In the genomic region with DNA sequence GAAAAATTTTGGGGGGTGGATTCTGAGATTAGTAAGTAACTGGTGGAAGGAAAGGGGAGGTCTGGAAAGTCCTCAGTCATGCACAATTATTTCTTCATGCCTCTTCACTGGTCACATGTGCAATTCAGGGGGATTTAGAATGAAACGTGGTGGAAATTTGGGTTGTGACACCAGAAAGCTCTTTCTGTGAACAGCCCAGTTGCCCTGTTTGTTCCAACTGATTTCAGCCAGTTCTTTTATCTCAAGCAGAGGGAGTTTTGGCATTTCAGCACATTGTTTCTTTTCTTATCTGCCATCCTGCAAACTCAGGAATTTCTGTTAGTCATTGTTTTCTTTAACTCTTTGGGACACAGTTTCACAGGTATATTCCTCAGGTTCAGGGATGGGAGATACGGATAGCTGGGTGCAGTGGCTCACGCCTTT, we compare ENCODE assay signal across 15 cellular contexts. TPM values are rescaled to one million over a fixed set of nuclear protein-coding genes. Genes with fewer than 3 reads are reported as not detected.
DNase-seq lines count a peak whose midpoint lies in the region; ATAC-seq and TF ChIP-seq lines count a peak whose summit lies in the region.
"Had no signal": no experiment of that assay in that cellular context is flagged by ENCODE, and none has a peak within 500 bp of the region (broad histone marks: within the 10 kb centered on the region; RNA-seq: fewer than 3 reads in every experiment).

No MANE protein-coding gene starts in this region.

- H4K20me1 ChIP-seq in GM23338 (replicated peaks; ENCODE audit: insufficient read depth), result no peaks in the 10 kb centered on the region

- ATAC-seq in GM23338, result no peak
- peak; percentile 58 for ATAC-seq in RWPE2 (ENCODE audit: low read depth)

- intact Hi-C loops in activated CD4-positive, alpha-beta memory T cell treated with anti-CD3 and anti-CD28 coated beads for 36 hours (cut with micrococcal nuclease), result no loop called here

- POLR2A ChIA-PET in activated CD4-positive, alpha-beta memory T cell treated with anti-CD3 and anti-CD28 coated beads for 36 hours (lab: Charles Lee), result no interaction called here

- H3K4me2 ChIP-seq in GM23338, result no peak overlapping the region
- peak overlapping the region; percentile 61 for H3K4me2 ChIP-seq in parathyroid adenoma (ENCODE audit: low read length)

- no peak overlapping the region for H3K4me3 Mint-ChIP-seq in GM23338
- no peak overlapping the region for H3K4me3 Mint-ChIP-seq in activated CD4-positive, alpha-beta memory T cell treated with anti-CD3 and anti-CD28 coated beads for 36 hours
- H3K4me3 Mint-ChIP-seq: CD14-positive monocyte had no signal

- peaks cover 5% of the 10 kb centered on the region for H3K27me3 Mint-ChIP-seq in GM23338 (ENCODE audit: insufficient read depth, low read depth, poor library complexity)
- H3K27me3 Mint-ChIP-seq in activated CD4-positive, alpha-beta memory T cell treated with anti-CD3 and anti-CD28 coated beads for 36 hours, result no peaks in the 10 kb centered on the region

- TF ChIP-seq CTCF in GM23338 (conservative IDR thresholded peaks at IDR 0.05; ENCODE audit: low read depth in 2 of 2) (no peak), RWPE2 (IDR thresholded peaks at IDR 0.05; ENCODE audit: poor library complexity, severe bottlenecking) (no peak), epithelial cell of proximal tubule (conservative IDR thresholded peaks at IDR 0.05; ENCODE audit: low read depth, low read length) (no peak), parathyroid adenoma (IDR thresholded peaks at IDR 0.05) (no peak)

- H3K27ac ChIP-seq in GM23338 (ENCODE audit: low read depth), result no peak overlapping the region
- peak overlapping the region; percentile 68 for H3K27ac ChIP-seq in RWPE2 (ENCODE audit: poor library complexity, severe bottlenecking)
- H3K27ac ChIP-seq in parathyroid adenoma, result peak overlapping the region; percentile 95
- H3K27ac ChIP-seq: sigmoid colon had no signal

- no peaks in the 10 kb centered on the region for H3K36me3 Mint-ChIP-seq in GM23338 (ENCODE audit: low read depth)
- no peaks in the 10 kb centered on the region for H3K36me3 Mint-ChIP-seq in activated CD4-positive, alpha-beta memory T cell treated with anti-CD3 and anti-CD28 coated beads for 36 hours

- no peaks in the 10 kb centered on the region for H3K9me3 Mint-ChIP-seq in GM23338
- no peaks in the 10 kb centered on the region for H3K9me3 Mint-ChIP-seq in activated CD4-positive, alpha-beta memory T cell treated with anti-CD3 and anti-CD28 coated beads for 36 hours

- H3K36me3 ChIP-seq in GM23338 (ENCODE audit: insufficient read depth) (no peaks in the 10 kb centered on the region), RWPE2 (ENCODE audit: low read depth) (no peaks in the 10 kb centered on the region), parathyroid adenoma (ENCODE audit: control insufficient read depth, insufficient read depth, low read length) (no peaks in the 10 kb centered on the region)
- H3K36me3 ChIP-seq: sigmoid colon had no signal

- CTCF ChIA-PET in activated CD4-positive, alpha-beta memory T cell treated with anti-CD3 and anti-CD28 coated beads for 36 hours (lab: Charles Lee), result interaction anchor here (0.9 to 1.1 kb wide), 3 partner anchors 10 to 93 kb away, joined by 3 read pairs; no protein-coding TSS in a partner anchor

- H3K9me3 ChIP-seq in RWPE2 (ENCODE audit: severe bottlenecking), result no peaks in the 10 kb centered on the region
- no peaks in the 10 kb centered on the region for H3K9me3 ChIP-seq in parathyroid adenoma (ENCODE audit: control insufficient read depth, low read length)
- H3K9me3 ChIP-seq: sigmoid colon had no signal

- H3K9me2 ChIP-seq in GM23338 (ENCODE audit: insufficient read depth), result no peaks in the 10 kb centered on the region

- H2AFZ ChIP-seq in GM23338 (peak overlapping the region; percentile 56; the same call in 1 of the 2 replicates), parathyroid adenoma (no peak overlapping the region)

- H3K27ac Mint-ChIP-seq in GM23338, result no peak overlapping the region
- H3K27ac Mint-ChIP-seq in activated CD4-positive, alpha-beta memory T cell treated with anti-CD3 and anti-CD28 coated beads for 36 hours, result no peak overlapping the region

- no peak overlapping the region for H3K4me3 ChIP-seq in GM23338
- no peak overlapping the region for H3K4me3 ChIP-seq in RWPE2 (ENCODE audit: severe bottlenecking)
- peak overlapping the region; percentile 8 for H3K4me3 ChIP-seq in epithelial cell of proximal tubule (ENCODE audit: low read depth, low read length)
- H3K4me3 ChIP-seq in parathyroid adenoma (ENCODE audit: low read depth, low read length), result peak overlapping the region; percentile 39
- H3K4me3 ChIP-seq: sigmoid colon had no signal

- H3K9ac ChIP-seq in parathyroid adenoma, result no peak overlapping the region

- peaks cover 3% of the 10 kb centered on the region; the same call in 2 of the 3 replicates for H3K4me1 Mint-ChIP-seq in GM23338
- H3K4me1 Mint-ChIP-seq in activated CD4-positive, alpha-beta memory T cell treated with anti-CD3 and anti-CD28 coated beads for 36 hours (ENCODE audit: low read depth), result peaks cover 21% of the 10 kb centered on the region

- peaks cover 14% of the 10 kb centered on the region for H3K27me3 ChIP-seq in GM23338 (ENCODE audit: insufficient read depth)
- no peaks in the 10 kb centered on the region for H3K27me3 ChIP-seq in RWPE2 (ENCODE audit: insufficient read depth, poor library complexity, severe bottlenecking)
- no peaks in the 10 kb centered on the region for H3K27me3 ChIP-seq in parathyroid adenoma (ENCODE audit: control insufficient read depth, insufficient read depth, low read length)
- H3K27me3 ChIP-seq: sigmoid colon had no signal

- no peaks in the 10 kb centered on the region for H3K4me1 ChIP-seq in GM23338 (ENCODE audit: insufficient read depth)
- H3K4me1 ChIP-seq in RWPE2 (ENCODE audit: insufficient read depth, poor library complexity, severe bottlenecking), result peaks cover 12% of the 10 kb centered on the region
- H3K4me1 ChIP-seq in parathyroid adenoma, result peaks cover 24% of the 10 kb centered on the region

- H3K79me2 ChIP-seq in GM23338 (replicated peaks; ENCODE audit: insufficient read depth) (no peaks in the 10 kb centered on the region), parathyroid adenoma (no peaks in the 10 kb centered on the region)

- H3F3A ChIP-seq in GM23338 (replicated peaks; ENCODE audit: low read depth), result peaks cover 6% of the 10 kb centered on the region

- DNase-seq in GM23338 (ENCODE audit: low spot score) (no peak), RWPE2 (ENCODE audit: low spot score) (no peak), epithelial cell of proximal tubule (ENCODE audit: low read depth) (peak; percentile 75), middle frontal gyrus (ENCODE audit: extremely low spot score, low spot score) (no peak), NCI-H187 (lab: John Stamatoyannopoulos, UW) (no peak)
- DNase-seq in stimulated activated naive CD4-positive, alpha-beta T cell treated with Interleukin-2 at 50 U/mL for 16 hours (lab: John Stamatoyannopoulos, UW), result no peak
- no peak for DNase-seq in activated CD4-positive, alpha-beta memory T cell treated with anti-CD3 and anti-CD28 coated beads for 36 hours
- DNase-seq: aorta, hippocampal formation, NCI-H1105 treated with DMSO at 0.1 percent for 48 hours, NCI-H526 treated with DMSO at 0.1 percent for 48 hours, Right ventricle myocardium superior, sigmoid colon had no signal

TF ChIP-seq in GM23338, 12 proteins besides CTCF, POLR2A, EP300 and RAD21 (continues in another document):
- TF ChIP-seq ZNF114 (CRISPR knock-in tag; IDR thresholded peaks at IDR 0.05) (no peak), REST (IDR thresholded peaks at IDR 0.05; ENCODE audit: unreplicated experiment) (no peak), EZH2phosphoT487 (IDR thresholded peaks at IDR 0.05; ENCODE audit: unreplicated experiment) (no peak), ETS1 (IDR thresholded peaks at IDR 0.05) (no peak), ZNF331 (CRISPR knock-in tag; IDR thresholded peaks at IDR 0.05; ENCODE audit: low read depth) (no peak), CREB1 (CRISPR knock-in tag; IDR thresholded peaks at IDR 0.05; ENCODE audit: low read depth) (no peak), EZH2 (IDR thresholded peaks at IDR 0.05; ENCODE audit: low read depth, unreplicated experiment) (no peak), NANOG (IDR thresholded peaks at IDR 0.05; ENCODE audit: borderline replicate concordance) (no peak)

RNA-seq across cellular contexts. Expression of gene B4GALT1, which starts 5.1 kb away (rescaled TPM):
- total RNA-seq in GM23338 (2014; rRNA removed; shearing (Covaris generic)), result 14.7 and 15.8 TPM in 2 replicates
- polyA plus RNA-seq in GM23338 (2016; fragmentation: Nextera tagmentation; extraction: Ambion mirVana), result 6.3 and 7.0 TPM in 2 replicates
- total RNA-seq in epithelial cell of proximal tubule, result 44.5 and 60.7 TPM in 2 replicates
- 10 to 100 TPM; 76.6 to 78.0 TPM for total RNA-seq in activated CD4-positive, alpha-beta memory T cell treated with anti-CD3 and anti-CD28 coated beads for 36 hours

Comparison
In these comparisons a context has a peak if more than half of its experiments do, and no peak if none do; other contexts are left out.
1. H3K4me3 ChIP-seq: peak in epithelial cell of proximal tubule (single experiment) and parathyroid adenoma (single experiment); none in GM23338 (single experiment) and RWPE2 (single experiment).